Comparison of ENCODE assay signal across 8 cellular contexts in the genomic region with DNA sequence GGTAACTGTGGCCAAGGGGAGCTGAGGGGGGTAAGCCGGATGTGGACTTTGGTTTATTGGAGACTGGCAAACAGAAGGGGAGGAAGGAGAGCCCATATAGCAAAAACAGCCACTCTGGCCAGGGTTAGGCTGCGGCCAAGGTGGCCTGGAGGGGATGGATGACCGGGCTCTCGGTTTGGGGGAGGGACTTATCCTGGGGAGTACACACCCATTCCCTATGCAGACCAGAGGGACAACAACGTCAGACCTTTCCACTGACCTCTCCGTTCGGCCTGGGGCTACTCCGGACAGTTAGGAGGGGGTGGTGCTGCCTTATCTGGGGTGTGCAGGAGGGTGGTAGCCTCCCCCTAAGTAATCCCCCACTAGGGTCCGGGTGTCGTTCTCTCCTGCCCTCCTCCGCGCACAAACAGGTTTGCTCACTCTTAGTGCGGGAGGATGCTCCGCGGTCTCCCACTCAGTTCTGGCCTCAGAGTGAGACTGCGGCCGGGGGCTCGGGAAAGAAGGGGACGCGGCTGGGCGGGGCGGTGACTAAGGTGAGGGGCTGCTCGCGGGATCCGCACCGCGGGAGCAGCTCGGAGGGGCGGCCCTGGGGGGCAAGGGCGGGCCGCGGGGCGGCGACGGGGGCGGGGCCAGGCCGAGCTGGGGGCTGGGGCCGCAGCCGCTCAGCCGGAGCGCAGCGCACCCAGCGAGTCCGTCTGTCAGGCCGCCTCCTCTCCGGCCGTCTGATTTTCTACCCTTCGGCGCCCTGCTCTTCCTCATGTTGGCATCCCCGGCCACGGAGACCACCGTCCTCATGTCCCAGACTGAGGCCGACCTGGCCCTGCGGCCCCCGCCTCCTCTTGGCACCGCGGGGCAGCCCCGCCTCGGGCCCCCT. TPM values are rescaled to one million over a fixed set of nuclear protein-coding genes. Genes with fewer than 3 reads are reported as not detected.
DNase-seq lines count a peak whose midpoint lies in the region; ATAC-seq, FAIRE-seq and TF ChIP-seq lines count a peak whose summit lies in the region.

A gene (plus strand): TSS at position 669 of the 874 bp plus-strand sequence. CDS start 89 bp downstream, at position 758.

- WGBS in adrenal gland, 4 donors, result 10 to 55% (median 23%) methylated on average over 6 to 57 of the region's 59 CpGs

- peak within 1 kb of the TSS; percentile 74 for H3K27ac ChIP-seq in VCaP
- H3K27ac ChIP-seq in left ventricle myocardium inferior (replicated peaks), result no peak within 1 kb of the TSS
- H3K27ac ChIP-seq in adrenal gland, result no peak within 1 kb of the TSS

- H3K9me3 ChIP-seq in left ventricle myocardium inferior (replicated peaks) (no peaks in the 10 kb centered on the region), adrenal gland (replicated peaks in 1 of 3) (no peaks in the 10 kb centered on the region)

- DNase-seq in H54 (ENCODE audit: insufficient read length, low spot score) (peak; percentile 80), left ventricle myocardium inferior (no peak), sciatic nerve (ENCODE audit: low spot score) (no peak), adrenal gland (no peak)
- no peak for DNase-seq in stimulated activated CD4-positive, alpha-beta T cell treated with anti-CD3 and anti-CD28 coated beads, Interleukin-12 subunit alpha, Interleukin-12 subunit beta, amount 100 ng/mL, for 4 hours

- peak; percentile 67 for ATAC-seq in sciatic nerve
- ATAC-seq in HG02970 (IDR thresholded peaks at IDR 0.05; ENCODE audit: low FRiP score, unreplicated experiment), result no peak
- no peak for ATAC-seq in HG02759 (IDR thresholded peaks at IDR 0.05; ENCODE audit: unreplicated experiment)

- H3K27me3 ChIP-seq in left ventricle myocardium inferior (ENCODE audit: low read depth) (peaks cover 57% of the 10 kb centered on the region), adrenal gland (peaks cover 39% of the 10 kb centered on the region)

- intact Hi-C loops in left ventricle myocardium inferior (cut with micrococcal nuclease) (no loop called here), sciatic nerve (cut with DNase I) (loop anchor here (5.0 kb wide), 1 partner anchor 822 kb away; no protein-coding TSS in a partner anchor), adrenal gland (cut with DNase I) (loop anchor here in 1 of 2 donors (10.0 kb wide), 1 partner anchor 885 kb away; no protein-coding TSS in a partner anchor)

- H3K4me1 ChIP-seq in left ventricle myocardium inferior (peaks cover 33% of the 10 kb centered on the region), adrenal gland (replicated peaks in 1 of 2) (peaks cover 0 to 16% of the 10 kb centered on the region in 2 donors)

- FAIRE-seq in H54 (lab: Jason Lieb, UNC), result no peak

- H3K36me3 ChIP-seq in left ventricle myocardium inferior, result peaks cover 47% of the 10 kb centered on the region
- peaks cover 0 to 46% of the 10 kb centered on the region in 2 donors for H3K36me3 ChIP-seq in adrenal gland (replicated peaks in 1 of 2)

- TF ChIP-seq CTCF in VCaP (conservative IDR thresholded peaks at IDR 0.05), result no peak
- no peak for TF ChIP-seq CTCF in left ventricle myocardium inferior (IDR thresholded peaks at IDR 0.05; ENCODE audit: borderline replicate concordance)
- no peak for TF ChIP-seq CTCF in adrenal gland (IDR thresholded peaks at IDR 0.05)

- TF ChIP-seq POLR2A in H54 (IDR thresholded peaks at IDR 0.05; ENCODE audit: low read depth, low read length), result peak; percentile 41; the same call in 1 of the 2 replicates
- no peak for TF ChIP-seq POLR2A in adrenal gland (IDR thresholded peaks at IDR 0.05)

- H3K4me3 ChIP-seq in left ventricle myocardium inferior (peak within 1 kb of the TSS; percentile 60), adrenal gland (peak within 1 kb of the TSS in 1 of 4 donors; percentile 38)

RNA-seq across cellular contexts. Expression of the gene that starts here (rescaled TPM):
- not detected for total RNA-seq in left ventricle myocardium inferior
- total RNA-seq in sciatic nerve, result 1.4 TPM
- total RNA-seq in adrenal gland, result under 1 TPM in 3 of 8 donors, not detected in 5; 0.18 to 0.46 (median 0.38) TPM
- under 1 TPM; 0.05 to 0.08 (median 0.07) TPM for polyA plus RNA-seq in adrenal gland
